ENCODE assay signal across 11 cellular contexts in genomic region chr16:85235988-85236831, GRCh38.
DNase-seq lines count a peak whose midpoint lies in the region; ATAC-seq and TF ChIP-seq lines count a peak whose summit lies in the region.
"Had no signal": no experiment of that assay in that cellular context is flagged by ENCODE, and none has a peak within 500 bp of the region (broad histone marks: within the 10 kb centered on the region; RNA-seq: fewer than 3 reads in every experiment).

No MANE protein-coding gene starts in this region.

- H3K9me3 ChIP-seq in ectodermal cell (ENCODE audit: control insufficient read depth, low read length) (no peaks in the 10 kb centered on the region), Caco-2 (no peaks in the 10 kb centered on the region)

- 27 to 28% methylated on average over 20 of the region's 20 CpGs for WGBS in ectodermal cell, 2 experiments

- H3K4me1 Mint-ChIP-seq in natural killer cell (peaks cover 0 to 26% of the 10 kb centered on the region in 2 donors), Caco-2 (ENCODE audit: low read depth, unreplicated experiment) (no peaks in the 10 kb centered on the region)
- peaks cover 3% of the 10 kb centered on the region for H3K4me1 Mint-ChIP-seq in activated CD8-positive, alpha-beta memory T cell treated with anti-CD3 and anti-CD28 coated beads, Interleukin-2, amount 10 ng/mL, durations not matched to agents 7 days and 5 days

- POLR2A ChIA-PET in Caco-2 (lab: Charles Lee): no interaction called here

- CTCF ChIA-PET in activated CD8-positive, alpha-beta memory T cell treated with anti-CD3 and anti-CD28 coated beads, Interleukin-2, amount 10 ng/mL, durations not matched to agents 7 days and 5 days (lab: Charles Lee): interaction anchor here (1.4 to 3.9 kb wide), 2 partner anchors 9 to 17 kb away, joined by 7 to 13 read pairs; no protein-coding TSS in a partner anchor
- CTCF ChIA-PET in Caco-2 (lab: Charles Lee): interaction anchor here (0.9 kb wide), 1 partner anchor 9 kb away, joined by 3 read pairs; no protein-coding TSS in a partner anchor

- H3K27me3 ChIP-seq in ectodermal cell (ENCODE audit: control insufficient read depth, insufficient read depth, low read length, poor library complexity, severe bottlenecking) (peaks cover 10% of the 10 kb centered on the region), Caco-2 (replicated peaks; ENCODE audit: control insufficient read depth, insufficient read depth, low read length) (no peaks in the 10 kb centered on the region)

- ATAC-seq in HG02571 (IDR thresholded peaks at IDR 0.05; ENCODE audit: unreplicated experiment) (peak; percentile 61), natural killer cell (peak in 2 of 3 donors; percentile 34 to 36), GM18873 (IDR thresholded peaks at IDR 0.05; ENCODE audit: low FRiP score, unreplicated experiment) (no peak)
- no peak for ATAC-seq in activated CD8-positive, alpha-beta memory T cell treated with anti-CD3 and anti-CD28 coated beads, Interleukin-2, amount 10 ng/mL, durations not matched to agents 7 days and 5 days

- H3K27ac ChIP-seq in ectodermal cell (ENCODE audit: insufficient read depth, low read depth, low read length, poor library complexity, severe bottlenecking): peak overlapping the region; percentile 95

- DNase-seq in AG20443 (ENCODE audit: low spot score) (peak; percentile 78), natural killer cell (no peak), Ammon's horn (ENCODE audit: low spot score) (no peak), Caco-2 (no peak)
- DNase-seq in activated CD8-positive, alpha-beta memory T cell treated with anti-CD3 and anti-CD28 coated beads, Interleukin-2, amount 10 ng/mL, durations not matched to agents 7 days and 5 days: no peak
- DNase-seq: activated CD4-positive, alpha-beta T cell treated with anti-CD3 and anti-CD28 coated beads, Interleukin-2, amount 50 U/mL, for 48 hours; DND-41 had no signal

- peaks cover 16% of the 10 kb centered on the region for H3K4me1 ChIP-seq in ectodermal cell (ENCODE audit: control insufficient read depth, insufficient read depth, low read length)
- 0 out of 2 replicates have a peak, but pooled peaks cover 4% of the 10 kb centered on the region for H3K4me1 ChIP-seq in Caco-2

- H3K4me3 ChIP-seq in ectodermal cell (ENCODE audit: insufficient read depth, low read depth, low read length) (peak overlapping the region; percentile 47), Caco-2 (ENCODE audit: low read depth, low read length) (no peak overlapping the region)

- H3K4me3 Mint-ChIP-seq in natural killer cell: peak overlapping the region; percentile 57
- no peak overlapping the region for H3K4me3 Mint-ChIP-seq in activated CD8-positive, alpha-beta memory T cell treated with anti-CD3 and anti-CD28 coated beads, Interleukin-2, amount 10 ng/mL, durations not matched to agents 7 days and 5 days
- H3K4me3 Mint-ChIP-seq in Caco-2 (ENCODE audit: unreplicated experiment): no peak overlapping the region
- H3K4me3 Mint-ChIP-seq: stimulated activated naive CD8-positive, alpha-beta T cell treated with anti-CD3 and anti-CD28 coated beads, Interleukin-15, Interleukin-2, amounts not matched to agents 100 ng/mL and 50 ng/mL, for 24 hours had no signal

- H3K36me3 ChIP-seq in ectodermal cell (ENCODE audit: control insufficient read depth, insufficient read depth, low read length) (no peaks in the 10 kb centered on the region), Caco-2 (ENCODE audit: control insufficient read depth, insufficient read depth, low read length) (no peaks in the 10 kb centered on the region)

- TF ChIP-seq CTCF in natural killer cell (IDR thresholded peaks at IDR 0.05) (no peak), Caco-2 (IDR thresholded peaks at IDR 0.05; ENCODE audit: insufficient read depth in 1 of 2, low read depth in 1 of 2, low read length in 1 of 2, severe bottlenecking in 1 of 2, unreplicated experiment in 1 of 2) (no peak)

- intact Hi-C loops in natural killer cell (cut with micrococcal nuclease) (no loop called here), Caco-2 (cut with micrococcal nuclease; ENCODE audit: unreplicated experiment) (no loop called here)

- H3K27ac Mint-ChIP-seq in natural killer cell (no peak overlapping the region), Caco-2 (ENCODE audit: unreplicated experiment) (no peak overlapping the region)
- H3K27ac Mint-ChIP-seq in activated CD8-positive, alpha-beta memory T cell treated with anti-CD3 and anti-CD28 coated beads, Interleukin-2, amount 10 ng/mL, durations not matched to agents 7 days and 5 days: no peak overlapping the region

- BruUV-seq in Caco-2 (replicated peaks; lab: Mats Ljungman, UMichigan): no TSS peak

- H3K27me3 Mint-ChIP-seq in natural killer cell (ENCODE audit: low read depth in 2 of 2) (peaks cover 0 to 26% of the 10 kb centered on the region in 2 donors), Caco-2 (ENCODE audit: insufficient read depth, unreplicated experiment) (no peaks in the 10 kb centered on the region)
- peaks cover 15% of the 10 kb centered on the region for H3K27me3 Mint-ChIP-seq in activated CD8-positive, alpha-beta memory T cell treated with anti-CD3 and anti-CD28 coated beads, Interleukin-2, amount 10 ng/mL, durations not matched to agents 7 days and 5 days

- H3K9me3 Mint-ChIP-seq in natural killer cell (no peaks in the 10 kb centered on the region), Caco-2 (ENCODE audit: unreplicated experiment) (peaks cover under 1% of the 10 kb centered on the region)
- H3K9me3 Mint-ChIP-seq in activated CD8-positive, alpha-beta memory T cell treated with anti-CD3 and anti-CD28 coated beads, Interleukin-2, amount 10 ng/mL, durations not matched to agents 7 days and 5 days (ENCODE audit: low read depth): no peaks in the 10 kb centered on the region
- H3K9me3 Mint-ChIP-seq: stimulated activated naive CD8-positive, alpha-beta T cell treated with anti-CD3 and anti-CD28 coated beads, Interleukin-15, Interleukin-2, amounts not matched to agents 100 ng/mL and 50 ng/mL, for 24 hours had no signal

- H3K36me3 Mint-ChIP-seq in natural killer cell: no peaks in the 10 kb centered on the region
- H3K36me3 Mint-ChIP-seq in activated CD8-positive, alpha-beta memory T cell treated with anti-CD3 and anti-CD28 coated beads, Interleukin-2, amount 10 ng/mL, durations not matched to agents 7 days and 5 days: no peaks in the 10 kb centered on the region
- H3K36me3 Mint-ChIP-seq in Caco-2 (ENCODE audit: insufficient read depth, unreplicated experiment): no peaks in the 10 kb centered on the region

Comparison
In these comparisons a context has a peak if more than half of its experiments do, and no peak if none do; other contexts are left out.
1. ATAC-seq: peak in HG02571 (single experiment) and natural killer cell (2 of 3); none in activated CD8-positive, alpha-beta memory T cell treated with anti-CD3 and anti-CD28 coated beads, Interleukin-2, amount 10 ng/mL, durations not matched to agents 7 days and 5 days (single experiment) and GM18873 (single experiment).